In the genomic region with DNA sequence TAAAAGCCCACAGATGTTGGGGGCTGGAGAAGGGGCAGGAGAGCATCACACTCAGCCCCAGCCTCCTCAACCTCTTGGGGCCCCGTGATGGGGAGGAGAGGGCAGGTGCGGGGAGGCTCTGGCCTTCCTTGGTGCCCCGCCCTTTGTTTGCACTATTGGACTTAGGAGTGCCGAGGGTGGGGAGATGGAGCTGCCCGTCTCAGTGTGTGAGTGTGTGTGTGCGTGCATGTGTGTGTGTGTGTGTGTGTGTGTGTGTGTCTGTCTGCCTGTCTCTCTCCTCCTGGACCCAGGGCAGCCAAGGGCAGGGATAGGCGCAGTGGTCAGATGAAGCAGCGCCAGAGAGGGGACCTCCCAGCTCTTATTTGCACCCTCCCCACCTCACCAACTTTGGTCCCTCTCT, we compare ENCODE assay signal across 7 cellular contexts. TPM values are rescaled to one million over a fixed set of nuclear protein-coding genes. Genes with fewer than 3 reads are reported as not detected.
DNase-seq lines count a peak whose midpoint lies in the region; ATAC-seq and TF ChIP-seq lines count a peak whose summit lies in the region.
"Not testable (repeated sequence)": the region's sequence is repeated elsewhere in the genome, so short reads cannot be mapped to it uniquely, and the experiment has no call there.

No MANE protein-coding gene starts in this region.

- H3K4me1 ChIP-seq in CD4-positive, alpha-beta memory T cell (ENCODE audit: insufficient read depth, low read length): peaks cover 71% of the 10 kb centered on the region
- peaks cover 17% of the 10 kb centered on the region for H3K4me1 ChIP-seq in colonic mucosa

- intact Hi-C loops in CD4-positive, alpha-beta memory T cell (cut with micrococcal nuclease); activated naive CD4-positive, alpha-beta T cell treated with anti-CD3 and anti-CD28 coated beads for 36 hours (cut with micrococcal nuclease); colonic mucosa (cut with DNase I): not testable (repeated sequence)
- intact Hi-C loops in natural killer cell (cut with micrococcal nuclease): loop anchor here (5.0 kb wide), 1 partner anchor 426 kb away; a partner anchor contains a TSS

- peaks cover 22% of the 10 kb centered on the region for H3K36me3 ChIP-seq in CD4-positive, alpha-beta memory T cell (ENCODE audit: insufficient read depth, low read length)
- not testable (repeated sequence) for H3K36me3 ChIP-seq in colonic mucosa

- not testable (repeated sequence) for H3K27me3 ChIP-seq in CD4-positive, alpha-beta memory T cell (ENCODE audit: insufficient read depth, low read length); colonic mucosa

- peaks cover 12 to 41% of the 10 kb centered on the region in 2 donors for H3K36me3 Mint-ChIP-seq in CD4-positive, alpha-beta memory T cell
- peaks cover 44% of the 10 kb centered on the region for H3K36me3 Mint-ChIP-seq in activated CD4-positive, alpha-beta memory T cell treated with anti-CD3 and anti-CD28 coated beads, Interleukin-2, amount 10 ng/mL, durations not matched to agents 7 days and 5 days (ENCODE audit: low read depth)
- H3K36me3 Mint-ChIP-seq in activated naive CD4-positive, alpha-beta T cell treated with anti-CD3 and anti-CD28 coated beads for 36 hours (ENCODE audit: low read depth): peaks cover 20% of the 10 kb centered on the region
- H3K36me3 Mint-ChIP-seq in natural killer cell: not testable (repeated sequence)

- H3K4me3 Mint-ChIP-seq in CD4-positive, alpha-beta memory T cell: peak overlapping the region in 6 of 8 donors; percentile 19 to 62 (median 32)
- not testable (repeated sequence) for H3K4me3 Mint-ChIP-seq in activated CD4-positive, alpha-beta memory T cell treated with anti-CD3 and anti-CD28 coated beads, Interleukin-2, amount 10 ng/mL, durations not matched to agents 7 days and 5 days; activated naive CD4-positive, alpha-beta T cell treated with anti-CD3 and anti-CD28 coated beads for 36 hours
- peak overlapping the region; percentile 81 for H3K4me3 Mint-ChIP-seq in natural killer cell

- H3K27me3 Mint-ChIP-seq in CD4-positive, alpha-beta memory T cell; activated CD4-positive, alpha-beta memory T cell treated with anti-CD3 and anti-CD28 coated beads, Interleukin-2, amount 10 ng/mL, durations not matched to agents 7 days and 5 days; activated naive CD4-positive, alpha-beta T cell treated with anti-CD3 and anti-CD28 coated beads for 36 hours (ENCODE audit: low read depth); natural killer cell (ENCODE audit: low read depth in 2 of 2): not testable (repeated sequence)

- CTCF ChIA-PET in CD4-positive, alpha-beta memory T cell (lab: Charles Lee; ENCODE audit: partially characterized antibody): interaction anchor here (3.3 kb wide), 1 partner anchor 19 kb away, joined by 34 read pairs; a partner anchor contains a TSS
- CTCF ChIA-PET in activated CD4-positive, alpha-beta memory T cell treated with anti-CD3 and anti-CD28 coated beads, Interleukin-2, amount 10 ng/mL, durations not matched to agents 7 days and 5 days (lab: Charles Lee): interaction anchor here (1.6 to 3.5 kb wide), 2 partner anchors 11 to 19 kb away, joined by 3 to 14 read pairs; no protein-coding TSS in a partner anchor
- CTCF ChIA-PET in activated naive CD4-positive, alpha-beta T cell treated with anti-CD3 and anti-CD28 coated beads for 36 hours (lab: Charles Lee): interaction anchor here (1.5 to 3.6 kb wide), 2 partner anchors 9 to 16 kb away, joined by 3 to 12 read pairs; no protein-coding TSS in a partner anchor

- DNase-seq in CD4-positive, alpha-beta memory T cell; activated CD4-positive, alpha-beta memory T cell treated with anti-CD3 and anti-CD28 coated beads, Interleukin-2, amount 10 ng/mL, durations not matched to agents 7 days and 5 days; natural killer cell: not testable (repeated sequence)
- DNase-seq in HT-29 (ENCODE audit: low spot score) (peak; percentile 86), NCI-H510A treated with DMSO at 0.1 percent for 48 hours (lab: John Stamatoyannopoulos, UW) (peak; percentile 29), colonic mucosa (peak; percentile 82)
- DNase-seq in activated naive CD4-positive, alpha-beta T cell treated with anti-CD3 and anti-CD28 coated beads for 36 hours: peak; percentile 19

- TF ChIP-seq CTCF in colonic mucosa (IDR thresholded peaks at IDR 0.05); natural killer cell (IDR thresholded peaks at IDR 0.05): not testable (repeated sequence)

- peak overlapping the region; percentile 77 to 95 (median 84) for H3K27ac Mint-ChIP-seq in CD4-positive, alpha-beta memory T cell
- H3K27ac Mint-ChIP-seq in activated CD4-positive, alpha-beta memory T cell treated with anti-CD3 and anti-CD28 coated beads, Interleukin-2, amount 10 ng/mL, durations not matched to agents 7 days and 5 days: peak overlapping the region; percentile 70
- peak overlapping the region; percentile 98 for H3K27ac Mint-ChIP-seq in activated naive CD4-positive, alpha-beta T cell treated with anti-CD3 and anti-CD28 coated beads for 36 hours
- peak overlapping the region; percentile 98 to 99 for H3K27ac Mint-ChIP-seq in natural killer cell

- ATAC-seq in natural killer cell: not testable (repeated sequence)

- H3K27ac ChIP-seq in CD4-positive, alpha-beta memory T cell (ENCODE audit: low read depth, low read length); colonic mucosa: not testable (repeated sequence)

- not testable (repeated sequence) for H3K9me3 Mint-ChIP-seq in CD4-positive, alpha-beta memory T cell; activated CD4-positive, alpha-beta memory T cell treated with anti-CD3 and anti-CD28 coated beads, Interleukin-2, amount 10 ng/mL, durations not matched to agents 7 days and 5 days; activated naive CD4-positive, alpha-beta T cell treated with anti-CD3 and anti-CD28 coated beads for 36 hours; natural killer cell

- not testable (repeated sequence) for H3K9me3 ChIP-seq in CD4-positive, alpha-beta memory T cell (ENCODE audit: control insufficient read depth in 1 of 2, low read length in 2 of 2); colonic mucosa

- H3K4me1 Mint-ChIP-seq in CD4-positive, alpha-beta memory T cell: peaks cover 31 to 76% (median 54%) of the 10 kb centered on the region in 4 donors
- peaks cover 57% of the 10 kb centered on the region for H3K4me1 Mint-ChIP-seq in activated CD4-positive, alpha-beta memory T cell treated with anti-CD3 and anti-CD28 coated beads, Interleukin-2, amount 10 ng/mL, durations not matched to agents 7 days and 5 days
- peaks cover 53% of the 10 kb centered on the region for H3K4me1 Mint-ChIP-seq in activated naive CD4-positive, alpha-beta T cell treated with anti-CD3 and anti-CD28 coated beads for 36 hours (ENCODE audit: low read depth)
- peaks cover 73 to 81% of the 10 kb centered on the region in 2 donors for H3K4me1 Mint-ChIP-seq in natural killer cell

- not testable (repeated sequence) for H3K9ac ChIP-seq in colonic mucosa (ENCODE audit: low read depth in 2 of 2, low read length in 2 of 2)

- POLR2A ChIA-PET in CD4-positive, alpha-beta memory T cell (lab: Charles Lee; ENCODE audit: partially characterized antibody): interaction anchor here (4.3 to 15.9 kb wide), 2 partner anchors 8 to 20 kb away, joined by 56 to 588 read pairs; a partner anchor contains a TSS
- POLR2A ChIA-PET in activated CD4-positive, alpha-beta memory T cell treated with anti-CD3 and anti-CD28 coated beads, Interleukin-2, amount 10 ng/mL, durations not matched to agents 7 days and 5 days (lab: Charles Lee): interaction anchor here (2.6 to 16.6 kb wide), 3 partner anchors 9 to 128 kb away, joined by 11 to 419 read pairs (median 42); a partner anchor contains a TSS

- H3K4me3 ChIP-seq in CD4-positive, alpha-beta memory T cell (ENCODE audit: low read length in 2 of 2); colonic mucosa: not testable (repeated sequence)

RNA-seq across cellular contexts. Expression of a gene that starts 4.0 kb away (rescaled TPM):
- 10 to 100 TPM; 12.5 to 13.5 TPM for total RNA-seq in CD4-positive, alpha-beta memory T cell
- polyA plus RNA-seq in CD4-positive, alpha-beta memory T cell: 10 to 100 TPM; 55.3 to 57.6 TPM
- 54.0 and 100 TPM in 2 replicates for total RNA-seq in HT-29 (2014; rRNA removed; shearing (Covaris generic))
- total RNA-seq in activated CD4-positive, alpha-beta memory T cell treated with anti-CD3 and anti-CD28 coated beads, Interleukin-2, amount 10 ng/mL, durations not matched to agents 7 days and 5 days: 10 to 100 TPM; 42.8 to 48.6 TPM
- total RNA-seq in activated naive CD4-positive, alpha-beta T cell treated with anti-CD3 and anti-CD28 coated beads for 36 hours: 10 to 100 TPM; 35.1 to 35.8 TPM
- total RNA-seq in colonic mucosa (100 to 1,000 TPM in 1 of 2 donors, 10 to 100 TPM in 1; 82.2 to 152 TPM), natural killer cell (10 to 100 TPM; 32.6 to 37.4 (median 33.9) TPM)

RNA-seq across cellular contexts. Expression of a gene that starts 21.1 kb away (rescaled TPM):
- total RNA-seq in CD4-positive, alpha-beta memory T cell: 100 to 1,000 TPM; 493 to 505 TPM
- 10 to 100 TPM in 1 of 2 donors, 1 to 10 TPM in 1; 3.0 to 14.1 TPM for polyA plus RNA-seq in CD4-positive, alpha-beta memory T cell
- total RNA-seq in HT-29 (2014; rRNA removed; shearing (Covaris generic)): 219 and 252 TPM in 2 replicates
- total RNA-seq in activated CD4-positive, alpha-beta memory T cell treated with anti-CD3 and anti-CD28 coated beads, Interleukin-2, amount 10 ng/mL, durations not matched to agents 7 days and 5 days: 100 to 1,000 TPM; 262 to 265 TPM
- total RNA-seq in activated naive CD4-positive, alpha-beta T cell treated with anti-CD3 and anti-CD28 coated beads for 36 hours: 100 to 1,000 TPM; 170 to 177 TPM
- total RNA-seq in colonic mucosa (100 to 1,000 TPM in 1 of 2 donors, 10 to 100 TPM in 1; 74.1 to 109 TPM), natural killer cell (100 to 1,000 TPM; 478 to 578 (median 485) TPM)

RNA-seq across cellular contexts. Expression of a gene that starts 22.0 kb away (rescaled TPM):
- not detected for total RNA-seq in CD4-positive, alpha-beta memory T cell
- not detected for polyA plus RNA-seq in CD4-positive, alpha-beta memory T cell
- total RNA-seq in HT-29 (2014; rRNA removed; shearing (Covaris generic)): 8.7 and 18.9 TPM in 2 replicates
- 1 to 10 TPM; 2.6 to 3.3 TPM for total RNA-seq in activated CD4-positive, alpha-beta memory T cell treated with anti-CD3 and anti-CD28 coated beads, Interleukin-2, amount 10 ng/mL, durations not matched to agents 7 days and 5 days
- total RNA-seq in activated naive CD4-positive, alpha-beta T cell treated with anti-CD3 and anti-CD28 coated beads for 36 hours: 1 to 10 TPM; 1.2 TPM
- total RNA-seq in colonic mucosa: 10 to 100 TPM; 27.2 to 45.5 TPM
- under 1 TPM in 1 of 3 donors, not detected in 2; 0.12 TPM for total RNA-seq in natural killer cell

RNA-seq across cellular contexts. Expression of a gene that starts 26.4 kb away (rescaled TPM):
- 10 to 100 TPM; 93.5 to 99.0 TPM for total RNA-seq in CD4-positive, alpha-beta memory T cell
- 100 to 1,000 TPM; 391 to 517 TPM for polyA plus RNA-seq in CD4-positive, alpha-beta memory T cell
- total RNA-seq in HT-29 (2014; rRNA removed; shearing (Covaris generic)): 828 and 837 TPM in 2 replicates
- 100 to 1,000 TPM; 241 to 242 TPM for total RNA-seq in activated CD4-positive, alpha-beta memory T cell treated with anti-CD3 and anti-CD28 coated beads, Interleukin-2, amount 10 ng/mL, durations not matched to agents 7 days and 5 days
- total RNA-seq in activated naive CD4-positive, alpha-beta T cell treated with anti-CD3 and anti-CD28 coated beads for 36 hours: 100 to 1,000 TPM; 368 to 369 TPM
- 100 to 1,000 TPM; 160 to 253 TPM for total RNA-seq in colonic mucosa
- total RNA-seq in natural killer cell: 100 to 1,000 TPM; 102 to 129 (median 118) TPM

RNA-seq across cellular contexts. Expression of a gene that starts 51.4 kb away (rescaled TPM):
- total RNA-seq in CD4-positive, alpha-beta memory T cell: under 1 TPM; 0.09 to 0.25 TPM
- polyA plus RNA-seq in CD4-positive, alpha-beta memory T cell: not detected
- 11.1 and 13.9 TPM in 2 replicates for total RNA-seq in HT-29 (2014; rRNA removed; shearing (Covaris generic))
- total RNA-seq in activated CD4-positive, alpha-beta memory T cell treated with anti-CD3 and anti-CD28 coated beads, Interleukin-2, amount 10 ng/mL, durations not matched to agents 7 days and 5 days: 10 to 100 TPM; 10.2 to 10.3 TPM
- 10 to 100 TPM; 17.6 to 19.2 TPM for total RNA-seq in activated naive CD4-positive, alpha-beta T cell treated with anti-CD3 and anti-CD28 coated beads for 36 hours
- total RNA-seq in colonic mucosa (1 to 10 TPM; 1.1 to 1.8 TPM), natural killer cell (1 to 10 TPM in 2 of 3 donors, under 1 TPM in 1; 0.66 to 1.9 (median 1.1) TPM)
